8 cellular contexts compared by ENCODE assay signal in the genomic region with DNA sequence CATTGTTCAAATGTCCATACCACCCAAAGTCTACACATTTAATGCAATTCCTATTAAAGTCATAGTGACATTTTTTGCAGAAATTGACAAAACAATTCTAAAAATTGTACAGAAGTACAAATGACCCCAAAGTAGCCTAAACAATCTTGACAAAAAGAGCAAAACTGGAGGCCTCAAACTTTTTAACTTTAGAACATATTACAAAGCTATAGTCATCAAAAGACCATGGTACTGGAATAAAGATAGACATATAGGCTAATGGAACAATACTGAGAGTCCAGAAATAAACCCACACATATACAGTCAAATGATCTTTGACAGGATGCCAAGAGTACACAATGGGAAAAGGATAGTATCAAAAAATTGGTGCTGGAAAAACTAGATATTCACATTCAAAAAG.
"Had no signal": no experiment of that assay in that cellular context is flagged by ENCODE, and none has a peak within 500 bp of the region (broad histone marks: within the 10 kb centered on the region; RNA-seq: fewer than 3 reads in every experiment).

No MANE protein-coding gene starts in this region.

- H3K9me3 Mint-ChIP-seq: HFFc6 had no signal

- DNase-seq: GM23248, GOT3, H7, HFFc6, KG1 had no signal

- H3K4me3 Mint-ChIP-seq: HFFc6 had no signal

- H3K27ac Mint-ChIP-seq: HFFc6 had no signal

- ATAC-seq: HCT116, HepG2 had no signal

- H3K27me3 Mint-ChIP-seq: IgD-negative memory B cell had no signal
